In genomic region chrX:68498508-68499379, GRCh38 we compare ENCODE assay signal across 8 cellular contexts. TPM values are rescaled to one million over a fixed set of nuclear protein-coding genes. Genes with fewer than 3 reads are reported as not detected.
DNase-seq lines count a peak whose midpoint lies in the region; ATAC-seq lines count a peak whose summit lies in the region.

A gene with protein sequence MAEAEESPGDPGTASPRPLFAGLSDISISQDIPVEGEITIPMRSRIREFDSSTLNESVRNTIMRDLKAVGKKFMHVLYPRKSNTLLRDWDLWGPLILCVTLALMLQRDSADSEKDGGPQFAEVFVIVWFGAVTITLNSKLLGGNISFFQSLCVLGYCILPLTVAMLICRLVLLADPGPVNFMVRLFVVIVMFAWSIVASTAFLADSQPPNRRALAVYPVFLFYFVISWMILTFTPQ (plus strand): TSS chrX:68499051. CDS start chrX:68499067, 16 bp downstream.

- H3K27me3 Mint-ChIP-seq in activated T-cell treated with anti-CD3 and anti-CD28 coated beads, Interleukin-2, amount 50 U/mL, for 4 hours (ENCODE audit: low read depth): peaks cover 3% of the 10 kb centered on the region

- peaks cover 24% of the 10 kb centered on the region for H3K4me1 Mint-ChIP-seq in activated T-cell treated with anti-CD3 and anti-CD28 coated beads, Interleukin-2, amount 50 U/mL, for 4 hours (ENCODE audit: low read depth)

- no peaks in the 10 kb centered on the region for H3K9me3 ChIP-seq in HUES64 (ENCODE audit: insufficient read depth, low read depth, low read length)
- no peaks in the 10 kb centered on the region for H3K9me3 ChIP-seq in esophagus (ENCODE audit: control insufficient read depth in 2 of 2, insufficient read depth in 1 of 2, low read depth in 1 of 2, low read length in 1 of 2)
- H3K9me3 ChIP-seq in muscle layer of colon (ENCODE audit: low read length): no peaks in the 10 kb centered on the region

- peak; percentile 96 for ATAC-seq in GM21423 (IDR thresholded peaks at IDR 0.05; ENCODE audit: unreplicated experiment)
- ATAC-seq in activated T-cell treated with anti-CD3 and anti-CD28 coated beads, Interleukin-2, amount 50 U/mL, for 4 hours: peak; percentile 91 to 93

- H3K4me1 ChIP-seq in HUES64 (ENCODE audit: insufficient read depth, low read length) (peaks cover 6% of the 10 kb centered on the region; the same call in 1 of the 2 replicates), esophagus (ENCODE audit: control insufficient read depth in 2 of 2, insufficient read depth in 2 of 2, low read length in 1 of 2) (no peaks in the 10 kb centered on the region), muscle layer of colon (ENCODE audit: insufficient read depth, low read length) (peaks cover 7% of the 10 kb centered on the region)

- DNase-seq in DMS153 (lab: John Stamatoyannopoulos, UW) (peak; percentile 20), OCI-M2 (lab: John Stamatoyannopoulos, UW; ENCODE audit: unreplicated experiment) (peak; percentile 46)
- DNase-seq in activated T-cell treated with anti-CD3 and anti-CD28 coated beads, Interleukin-2, amount 50 U/mL, for 4 hours: peak; percentile 47
- peak; percentile 41 to 48 for DNase-seq in stimulated activated CD8-positive, alpha-beta memory T cell treated with anti-CD3 and anti-CD28 coated beads, Interleukin-7, amount 100 ng/mL, for 4 hours (ENCODE audit: low read depth in 2 of 2)

- H3K9ac ChIP-seq in HUES64 (ENCODE audit: low read depth, low read length): peak within 1 kb of the TSS; percentile 97
- H3K9ac ChIP-seq in muscle layer of colon (ENCODE audit: low read length): peak within 1 kb of the TSS; percentile 84

- WGBS in HUES64: under 1% methylated on average over 67 of the region's 68 CpGs
- WGBS in esophagus, 2 donors: 0 to 26% methylated on average over 60 to 68 of the region's 68 CpGs

- peaks cover 3% of the 10 kb centered on the region for H3K36me3 Mint-ChIP-seq in activated T-cell treated with anti-CD3 and anti-CD28 coated beads, Interleukin-2, amount 50 U/mL, for 4 hours (ENCODE audit: insufficient read depth)

- H3K36me3 ChIP-seq in HUES64 (ENCODE audit: insufficient read depth, low read length) (peaks cover 12% of the 10 kb centered on the region), esophagus (ENCODE audit: control insufficient read depth in 2 of 2, insufficient read depth in 2 of 2, low read length in 1 of 2) (no peaks in the 10 kb centered on the region), muscle layer of colon (ENCODE audit: insufficient read depth, low read length) (no peaks in the 10 kb centered on the region)

- peak within 1 kb of the TSS; percentile 98 for H3K4me3 ChIP-seq in HUES64 (ENCODE audit: low read length)
- peak within 1 kb of the TSS; percentile 65 to 77 for H3K4me3 ChIP-seq in esophagus (ENCODE audit: low read depth in 1 of 2, low read length in 2 of 2)
- H3K4me3 ChIP-seq in muscle layer of colon (ENCODE audit: low read depth in 1 of 2, low read length in 2 of 2): peak within 1 kb of the TSS; percentile 44 to 69

- H3K9me3 Mint-ChIP-seq in activated T-cell treated with anti-CD3 and anti-CD28 coated beads, Interleukin-2, amount 50 U/mL, for 4 hours: no peaks in the 10 kb centered on the region

- peak within 1 kb of the TSS; percentile 96 for H3K4me3 Mint-ChIP-seq in activated T-cell treated with anti-CD3 and anti-CD28 coated beads, Interleukin-2, amount 50 U/mL, for 4 hours

- H3K27ac ChIP-seq in HUES64 (ENCODE audit: low read depth, low read length) (peak within 1 kb of the TSS; percentile 93), esophagus (ENCODE audit: low read depth in 2 of 2, low read length in 1 of 2) (peak within 1 kb of the TSS; percentile 75 to 84), muscle layer of colon (ENCODE audit: low read depth, low read length) (peak within 1 kb of the TSS; percentile 83)

- H3K27me3 ChIP-seq in HUES64 (ENCODE audit: insufficient read depth, low read length) (no peaks in the 10 kb centered on the region), esophagus (ENCODE audit: control insufficient read depth in 1 of 2, insufficient read depth in 2 of 2, low read length in 2 of 2) (no peaks in the 10 kb centered on the region), muscle layer of colon (ENCODE audit: control insufficient read depth in 1 of 2, insufficient read depth in 2 of 2, low read length in 2 of 2) (no peaks in the 10 kb centered on the region)

RNA-seq across cellular contexts. Expression of the gene that starts here (rescaled TPM):
- polyA plus RNA-seq in HUES64 (2013, experiment 1 of 2): 18.3 TPM
- polyA plus RNA-seq in HUES64 (2013, experiment 2 of 2): 20.7 TPM
- 10 to 100 TPM; 18.1 to 23.4 (median 19.4) TPM for total RNA-seq in activated T-cell treated with anti-CD3 and anti-CD28 coated beads, Interleukin-2, amount 50 U/mL, for 4 hours
- 1 to 10 TPM; 5.2 to 9.1 TPM for polyA plus RNA-seq in esophagus

Comparison
In these comparisons a context has a peak if more than half of its experiments do, and no peak if none do; other contexts are left out.
1. Peak in every context shown above with its lines: DNase-seq, ATAC-seq, H3K4me3 ChIP-seq and H3K27ac ChIP-seq.